In genomic region chr6:104684911-104685415, GRCh38 we compare ENCODE assay signal across 28 cellular contexts.
"Had no signal": no experiment of that assay in that cellular context is flagged by ENCODE, and none has a peak within 500 bp of the region (broad histone marks: within the 10 kb centered on the region; RNA-seq: fewer than 3 reads in every experiment).

No MANE protein-coding gene starts in this region.

- DNase-seq: immature natural killer cell; kidney; left colon; left lung; lower lobe of right lung; mammary epithelial cell; mesendoderm; naive B cell; natural killer cell; nephron progenitor cell; ovary; right lobe of liver; stimulated activated CD4-positive, alpha-beta T cell treated with anti-CD3 and anti-CD28 coated beads, Interleukin-1b, Interleukin-23, amount 100 ng/mL, for 48 hours; stimulated activated CD4-positive, alpha-beta T cell treated with anti-CD3 and anti-CD28 coated beads, Interleukin-2, amount 100 ng/mL, for 48 hours; stimulated activated CD4-positive, alpha-beta T cell treated with anti-CD3 and anti-CD28 coated beads, Interleukin-4, amount 100 ng/mL, for 4 hours; stimulated activated CD8-positive, alpha-beta memory T cell treated with anti-CD3 and anti-CD28 coated beads, Interleukin-4, amount 100 ng/mL, for 48 hours; stimulated activated naive CD4-positive, alpha-beta T cell treated with Interleukin-2 at 50 U/mL for 16 hours; stimulated activated naive CD8-positive, alpha-beta T cell treated with anti-CD3 and anti-CD28 coated beads, Interleukin-15, amount 100 ng/mL, for 72 hours; substantia nigra; upper lobe of left lung had no signal

- H3K4me3 ChIP-seq: left lung, lower lobe of right lung, neural progenitor cell, ovary, right atrium auricular region, right lobe of liver, smooth muscle cell, tibial nerve, upper lobe of left lung, vagina had no signal

- H3K4me1 ChIP-seq: lower lobe of right lung, neural progenitor cell, right atrium auricular region, right lobe of liver, tibial nerve, vagina had no signal

- H3K4me3 Mint-ChIP-seq: immature natural killer cell; mesothelial cell of epicardium; naive B cell; natural killer cell; nephron progenitor cell; neural progenitor cell; stimulated activated memory B cell treated with anti-CD40 and anti-IgM and Interleukin-4, amounts not matched to agents 10 μg/mL and 1 μg/mL and 100 μg/mL, for 72 hours; stimulated activated naive CD8-positive, alpha-beta T cell treated with anti-CD3 and anti-CD28 coated beads, Interleukin-15, amount 100 ng/mL, for 72 hours had no signal

- H3K36me3 ChIP-seq: left lung, lower lobe of right lung, neural progenitor cell, ovary, right atrium auricular region, right lobe of liver, tibial nerve, upper lobe of left lung, vagina had no signal

- H3K27ac Mint-ChIP-seq: immature natural killer cell; mesothelial cell of epicardium; naive B cell; natural killer cell; neural progenitor cell; progenitor cell of endocrine pancreas; stimulated activated memory B cell treated with anti-CD40 and anti-IgM and Interleukin-4, amounts not matched to agents 10 μg/mL and 1 μg/mL and 100 μg/mL, for 72 hours; stimulated activated naive CD8-positive, alpha-beta T cell treated with anti-CD3 and anti-CD28 coated beads, Interleukin-15, amount 100 ng/mL, for 72 hours had no signal

- H3K27me3 ChIP-seq: left lung, neural progenitor cell, ovary, right atrium auricular region, right lobe of liver, tibial nerve, upper lobe of left lung, vagina had no signal

- H2AFZ ChIP-seq: neural progenitor cell had no signal

- H3K36me3 Mint-ChIP-seq: immature natural killer cell; mesothelial cell of epicardium; naive B cell; natural killer cell; neural progenitor cell; stimulated activated memory B cell treated with anti-CD40 and anti-IgM and Interleukin-4, amounts not matched to agents 10 μg/mL and 1 μg/mL and 100 μg/mL, for 72 hours had no signal

- H3K27me3 Mint-ChIP-seq: naive B cell; progenitor cell of endocrine pancreas; stimulated activated naive CD8-positive, alpha-beta T cell treated with anti-CD3 and anti-CD28 coated beads, Interleukin-15, amount 100 ng/mL, for 72 hours had no signal

- H3K9me3 ChIP-seq: left lung, lower lobe of right lung, ovary, right lobe of liver, upper lobe of left lung, vagina had no signal

- ATAC-seq: left colon; left lung; lower lobe of right lung; natural killer cell; right lobe of liver; stimulated activated memory B cell treated with anti-CD40 and anti-IgM and Interleukin-4, amounts not matched to agents 10 μg/mL and 1 μg/mL and 100 μg/mL, for 72 hours; stimulated activated naive CD8-positive, alpha-beta T cell treated with anti-CD3 and anti-CD28 coated beads, Interleukin-15, amount 100 ng/mL, for 72 hours had no signal

- H3K4me2 ChIP-seq: neural progenitor cell, smooth muscle cell had no signal

- H3K27ac ChIP-seq: left lung, lower lobe of right lung, neural progenitor cell, ovary, right atrium auricular region, right lobe of liver, tibial nerve, upper lobe of left lung, vagina had no signal

- H3K9me3 Mint-ChIP-seq: immature natural killer cell; mesothelial cell of epicardium; natural killer cell; stimulated activated memory B cell treated with anti-CD40 and anti-IgM and Interleukin-4, amounts not matched to agents 10 μg/mL and 1 μg/mL and 100 μg/mL, for 72 hours; stimulated activated naive CD8-positive, alpha-beta T cell treated with anti-CD3 and anti-CD28 coated beads, Interleukin-15, amount 100 ng/mL, for 72 hours had no signal

- H3K9ac ChIP-seq: neural progenitor cell had no signal
